ENCODE assay signal across 8 cellular contexts in genomic region chr12:31323466-31324115, GRCh38. TPM values are rescaled to one million over a fixed set of nuclear protein-coding genes. Genes with fewer than 3 reads are reported as not detected.
DNase-seq lines count a peak whose midpoint lies in the region; ATAC-seq and TF ChIP-seq lines count a peak whose summit lies in the region.

No MANE protein-coding gene starts in this region.

- peak; percentile 60 for DNase-seq in NCI-H2029 (lab: John Stamatoyannopoulos, UW)
- DNase-seq in NCI-H2029 treated with DMSO at 0.1 percent for 48 hours (lab: John Stamatoyannopoulos, UW): no peak
- peak; percentile 65 for DNase-seq in NOMO-1 (lab: John Stamatoyannopoulos, UW; ENCODE audit: unreplicated experiment in 2 of 2)
- peak; percentile 40 for DNase-seq in activated T-cell treated with anti-CD3 and anti-CD28 coated beads, Interleukin-2, amount 50 U/mL, for 4 hours
- DNase-seq in foreskin keratinocyte: peak; percentile 22 to 41
- DNase-seq in renal cortical epithelial cell (ENCODE audit: low read depth): peak; percentile 50
- DNase-seq in NCI-H446 (lab: John Stamatoyannopoulos, UW): no peak

- ATAC-seq in HG02759 (IDR thresholded peaks at IDR 0.05; ENCODE audit: unreplicated experiment) (peak; percentile 23), foreskin keratinocyte (peak; percentile 38)
- ATAC-seq in activated T-cell treated with anti-CD3 and anti-CD28 coated beads, Interleukin-2, amount 50 U/mL, for 4 hours: peak; percentile 18 to 31

- no peaks in the 10 kb centered on the region for H3K27me3 ChIP-seq in foreskin keratinocyte

- peak overlapping the region; percentile 96 for H3K4me3 Mint-ChIP-seq in activated T-cell treated with anti-CD3 and anti-CD28 coated beads, Interleukin-2, amount 50 U/mL, for 4 hours

- H3K4me1 ChIP-seq in foreskin keratinocyte: peaks cover 25% of the 10 kb centered on the region

- no peaks in the 10 kb centered on the region for H3K27me3 Mint-ChIP-seq in activated T-cell treated with anti-CD3 and anti-CD28 coated beads, Interleukin-2, amount 50 U/mL, for 4 hours (ENCODE audit: low read depth)

- H3K4me1 Mint-ChIP-seq in activated T-cell treated with anti-CD3 and anti-CD28 coated beads, Interleukin-2, amount 50 U/mL, for 4 hours (ENCODE audit: low read depth): peaks cover 51% of the 10 kb centered on the region

- peaks cover 5% of the 10 kb centered on the region for H3K36me3 Mint-ChIP-seq in activated T-cell treated with anti-CD3 and anti-CD28 coated beads, Interleukin-2, amount 50 U/mL, for 4 hours (ENCODE audit: insufficient read depth)

- peak overlapping the region; percentile 90 for H3K27ac ChIP-seq in foreskin keratinocyte

- H3K9me3 Mint-ChIP-seq in activated T-cell treated with anti-CD3 and anti-CD28 coated beads, Interleukin-2, amount 50 U/mL, for 4 hours: no peaks in the 10 kb centered on the region

- TF ChIP-seq CTCF in foreskin keratinocyte (conservative IDR thresholded peaks at IDR 0.05): no peak

RNA-seq across cellular contexts. Expression of gene SINHCAF, which starts 2.4 kb away (rescaled TPM):
- 100 to 1,000 TPM; 176 to 209 (median 196) TPM for total RNA-seq in activated T-cell treated with anti-CD3 and anti-CD28 coated beads, Interleukin-2, amount 50 U/mL, for 4 hours
- 62.1 and 66.6 TPM in 2 replicates for total RNA-seq in foreskin keratinocyte
- 28.9 and 35.1 TPM in 2 replicates for polyA plus RNA-seq in foreskin keratinocyte
- total RNA-seq in renal cortical epithelial cell: 257 and 413 TPM in 2 replicates

Comparison
In these comparisons a context has a peak if more than half of its experiments do, and no peak if none do; other contexts are left out.
1. DNase-seq: peak in NCI-H2029 (single experiment), NOMO-1 (2 of 2), activated T-cell treated with anti-CD3 and anti-CD28 coated beads, Interleukin-2, amount 50 U/mL, for 4 hours (single experiment), foreskin keratinocyte (2 of 2) and renal cortical epithelial cell (single experiment); none in NCI-H2029 treated with DMSO at 0.1 percent for 48 hours (single experiment) and NCI-H446 (0 of 2).
2. Peak in every context shown above with its lines, with median percentiles within 50 percentile points of each other: ATAC-seq.